In the genomic region with DNA sequence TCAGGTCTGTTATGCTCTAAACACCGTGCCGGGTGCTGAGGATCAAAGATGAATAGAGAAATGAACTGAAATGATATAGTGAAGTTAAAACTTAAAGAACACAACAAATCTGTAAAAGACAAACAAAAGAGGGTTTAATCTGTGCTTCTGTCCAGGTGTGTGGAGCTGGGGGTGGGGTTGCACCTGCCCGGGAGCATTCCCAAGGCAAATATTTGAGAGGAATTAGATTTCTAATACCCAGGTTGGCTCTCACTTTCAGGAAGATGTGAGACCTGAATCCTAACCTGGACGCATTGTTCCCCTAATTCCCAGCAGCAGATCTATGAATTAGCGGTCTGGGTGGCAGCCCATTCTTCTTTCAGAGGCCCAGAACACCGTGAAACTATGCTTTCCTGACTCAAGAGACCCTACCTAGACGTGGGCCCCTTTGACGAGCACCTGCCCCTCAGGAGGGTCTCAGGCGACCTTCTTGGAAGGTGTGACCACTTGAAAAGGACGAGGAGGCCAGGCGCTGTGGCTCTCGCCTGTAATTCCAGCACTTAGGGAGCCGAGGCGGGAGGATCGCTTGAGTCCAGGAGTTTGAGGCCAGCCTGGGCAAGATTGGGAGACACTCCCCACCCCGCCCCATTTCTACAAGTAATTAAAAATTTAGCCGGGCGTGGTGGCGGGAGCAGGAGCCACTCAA, we compare ENCODE assay signal across 9 cellular contexts. TPM values are rescaled to one million over a fixed set of nuclear protein-coding genes. Genes with fewer than 3 reads are reported as not detected.
DNase-seq lines count a peak whose midpoint lies in the region; ATAC-seq, FAIRE-seq and TF ChIP-seq lines count a peak whose summit lies in the region.
"Had no signal": no experiment of that assay in that cellular context is flagged by ENCODE, and none has a peak within 500 bp of the region (broad histone marks: within the 10 kb centered on the region; RNA-seq: fewer than 3 reads in every experiment).

No MANE protein-coding gene starts in this region.

- TF ChIP-seq EP300 in SK-N-SH (IDR thresholded peaks at IDR 0.05; ENCODE audit: borderline replicate concordance in 1 of 2, low read depth in 1 of 2, low read length in 1 of 2): no peak
- TF ChIP-seq EP300 in suprapubic skin (IDR thresholded peaks at IDR 0.05): no peak

- H3K9me3 ChIP-seq in SK-N-SH: no peaks in the 10 kb centered on the region
- no peaks in the 10 kb centered on the region for H3K9me3 ChIP-seq in iPS-20b (ENCODE audit: insufficient read depth, low read depth, low read length)
- H3K9me3 ChIP-seq in suprapubic skin: no peaks in the 10 kb centered on the region

- no peaks in the 10 kb centered on the region for H3K9me3 Mint-ChIP-seq in activated CD8-positive, alpha-beta T cell treated with anti-CD3 and anti-CD28 coated beads, Interleukin-2, amount 10 ng/mL, durations not matched to agents 7 days and 5 days (ENCODE audit: insufficient read depth)

- no peaks in the 10 kb centered on the region for H3K27me3 Mint-ChIP-seq in activated CD8-positive, alpha-beta T cell treated with anti-CD3 and anti-CD28 coated beads, Interleukin-2, amount 10 ng/mL, durations not matched to agents 7 days and 5 days (ENCODE audit: low read depth)

- CTCF ChIA-PET in SK-N-SH (lab: Yijun Ruan, JAX): interaction anchor here (1.4 kb wide), 1 partner anchor 61 kb away, joined by 6 read pairs; no protein-coding TSS in a partner anchor
- CTCF ChIA-PET in activated CD8-positive, alpha-beta T cell treated with anti-CD3 and anti-CD28 coated beads, Interleukin-2, amount 10 ng/mL, durations not matched to agents 7 days and 5 days (lab: Charles Lee): interaction anchor here (1.0 to 2.2 kb wide), 3 partner anchors 10 to 96 kb away, joined by 3 to 8 read pairs (median 3); no protein-coding TSS in a partner anchor

- peak overlapping the region; percentile 57 to 95 for H3K4me3 ChIP-seq in SK-N-SH (ENCODE audit: low read depth in 2 of 2, low read length in 1 of 2)
- peak overlapping the region; percentile 93 for H3K4me3 ChIP-seq in iPS-20b (ENCODE audit: low read length)
- peak overlapping the region; percentile 83 for H3K4me3 ChIP-seq in suprapubic skin

- H2AFZ ChIP-seq in SK-N-SH (ENCODE audit: low read depth): peak overlapping the region; percentile 76

- H3K9me2 ChIP-seq in SK-N-SH: no peaks in the 10 kb centered on the region

- H3K4me1 ChIP-seq in SK-N-SH (ENCODE audit: control insufficient read depth in 1 of 2, insufficient read depth in 2 of 2, low read depth in 1 of 2, low read length in 1 of 2) (peaks cover 5 to 16% of the 10 kb centered on the region in 2 experiments; a peak in 1 of 4 replicates), iPS-20b (ENCODE audit: insufficient read depth, low read length) (no peaks in the 10 kb centered on the region), suprapubic skin (peaks cover 19% of the 10 kb centered on the region)

- FAIRE-seq in H54 (lab: Jason Lieb, UNC): no peak
- FAIRE-seq: TTC549 had no signal

- peaks cover 46% of the 10 kb centered on the region for H3K4me1 Mint-ChIP-seq in activated CD8-positive, alpha-beta T cell treated with anti-CD3 and anti-CD28 coated beads, Interleukin-2, amount 10 ng/mL, durations not matched to agents 7 days and 5 days (ENCODE audit: low read depth)

- DNase-seq in SK-N-SH (no peak), suprapubic skin (ENCODE audit: low spot score in 2 of 2) (no peak), CD1c-positive myeloid dendritic cell (ENCODE audit: extremely low spot score) (no peak), H54 (ENCODE audit: insufficient read length, low spot score) (no peak)
- no peak for DNase-seq in activated CD8-positive, alpha-beta T cell treated with anti-CD3 and anti-CD28 coated beads, Interleukin-2, amount 10 ng/mL, durations not matched to agents 7 days and 5 days

- POLR2A ChIA-PET in SK-N-SH (lab: Yijun Ruan, JAX): interaction anchor here (0.6 to 1.3 kb wide), 3 partner anchors 17 to 67 kb away, joined by 3 to 9 read pairs (median 4); a partner anchor contains a TSS
- POLR2A ChIA-PET in activated CD8-positive, alpha-beta T cell treated with anti-CD3 and anti-CD28 coated beads, Interleukin-2, amount 10 ng/mL, durations not matched to agents 7 days and 5 days (lab: Charles Lee): interaction anchor here (1.0 to 6.0 kb wide), 4 partner anchors 7 to 114 kb away, joined by 3 to 39 read pairs (median 8); a partner anchor contains a TSS

- H3K36me3 ChIP-seq in SK-N-SH (replicated peaks in 1 of 2; ENCODE audit: control insufficient read depth in 1 of 2, insufficient read depth in 2 of 2, low read length in 1 of 2): no peaks in the 10 kb centered on the region
- no peaks in the 10 kb centered on the region for H3K36me3 ChIP-seq in iPS-20b (ENCODE audit: insufficient read depth, low read depth, low read length)
- H3K36me3 ChIP-seq in suprapubic skin: no peaks in the 10 kb centered on the region

- H3K27ac ChIP-seq in SK-N-SH (ENCODE audit: low read depth in 2 of 2, low read length in 1 of 2) (peak overlapping the region; percentile 51 to 89; a peak in 2 of 4 replicates), iPS-20b (ENCODE audit: low read length) (no peak overlapping the region), suprapubic skin (peak overlapping the region; percentile 88)

- no peaks in the 10 kb centered on the region for H3F3A ChIP-seq in SK-N-SH (replicated peaks; ENCODE audit: insufficient read depth)

- H3K79me2 ChIP-seq in SK-N-SH (ENCODE audit: insufficient read depth): peaks cover 3% of the 10 kb centered on the region

- peak overlapping the region; percentile 84 for H3K4me3 Mint-ChIP-seq in activated CD8-positive, alpha-beta T cell treated with anti-CD3 and anti-CD28 coated beads, Interleukin-2, amount 10 ng/mL, durations not matched to agents 7 days and 5 days

- peaks cover 19% of the 10 kb centered on the region for H3K36me3 Mint-ChIP-seq in activated CD8-positive, alpha-beta T cell treated with anti-CD3 and anti-CD28 coated beads, Interleukin-2, amount 10 ng/mL, durations not matched to agents 7 days and 5 days (ENCODE audit: low read depth)

- no peaks in the 10 kb centered on the region for H4K20me1 ChIP-seq in SK-N-SH (ENCODE audit: insufficient read depth)

- H3K9ac ChIP-seq in SK-N-SH (peak overlapping the region; percentile 91), iPS-20b (ENCODE audit: low read depth, low read length) (peak overlapping the region; percentile 91; the same call in 1 of the 2 replicates)

- H3K27me3 ChIP-seq in SK-N-SH (ENCODE audit: insufficient read depth) (no peaks in the 10 kb centered on the region), iPS-20b (ENCODE audit: insufficient read depth, low read length) (no peaks in the 10 kb centered on the region), suprapubic skin (no peaks in the 10 kb centered on the region)

- TF ChIP-seq CTCF in SK-N-SH (IDR thresholded peaks at IDR 0.05) (no peak), suprapubic skin (IDR thresholded peaks at IDR 0.05) (no peak)

- H3K4me2 ChIP-seq in SK-N-SH: peak overlapping the region; percentile 99

- ATAC-seq in SK-N-SH treated with all-trans-retinoic acid at 6 μM for 48 hours (no peak), HG03159 (IDR thresholded peaks at IDR 0.05; ENCODE audit: unreplicated experiment) (no peak)
- no peak for ATAC-seq in activated CD8-positive, alpha-beta T cell treated with anti-CD3 and anti-CD28 coated beads, Interleukin-2, amount 10 ng/mL, durations not matched to agents 7 days and 5 days

- no peak for TF ChIP-seq POLR2A in suprapubic skin (IDR thresholded peaks at IDR 0.05)
- no peak for TF ChIP-seq POLR2A in H54 (IDR thresholded peaks at IDR 0.05; ENCODE audit: low read depth, low read length)

- TF ChIP-seq RAD21 in SK-N-SH (IDR thresholded peaks at IDR 0.05; ENCODE audit: low read length): no peak

- WGBS in SK-N-SH (ENCODE audit: low lambda C conversion rate): 42% methylated on average over 17 of the region's 19 CpGs
- WGBS in suprapubic skin: 47% methylated on average over 9 of the region's 19 CpGs

- H3K27ac Mint-ChIP-seq in activated CD8-positive, alpha-beta T cell treated with anti-CD3 and anti-CD28 coated beads, Interleukin-2, amount 10 ng/mL, durations not matched to agents 7 days and 5 days: peak overlapping the region; percentile 86

TF ChIP-seq in SK-N-SH, 30 proteins besides CTCF, POLR2A, EP300 and RAD21 (continues in another document):
- no peak for TF ChIP-seq TEAD4 (IDR thresholded peaks at IDR 0.05; ENCODE audit: borderline replicate concordance, insufficient read depth)

TF ChIP-seq in SK-N-SH treated with all-trans-retinoic acid at 6 μM for 48 hours, 23 proteins besides CTCF, POLR2A, EP300 and RAD21 (continues in another document):
- no peak for TF ChIP-seq ESRRG (CRISPR knock-in tag; IDR thresholded peaks at IDR 0.05)

RNA-seq across cellular contexts. Expression of a gene that starts 0.7 kb away (rescaled TPM):
- polyA plus RNA-seq in SK-N-SH (2012; rRNA removed): 47.3 and 55.9 TPM in 2 replicates
- 32.3 and 39.9 TPM in 2 replicates for polyA plus RNA-seq in SK-N-SH (2012; cell fraction: cytosol; rRNA removed)
- 65.4 and 76.4 TPM in 2 replicates for polyA plus RNA-seq in SK-N-SH (2012; cell fraction: nucleus; rRNA removed)
- 10 to 100 TPM; 49.8 to 55.6 TPM for total RNA-seq in activated CD8-positive, alpha-beta T cell treated with anti-CD3 and anti-CD28 coated beads, Interleukin-2, amount 10 ng/mL, durations not matched to agents 7 days and 5 days
- total RNA-seq in suprapubic skin: 10 to 100 TPM; 12.6 to 16.3 (median 13.7) TPM

RNA-seq across cellular contexts. Expression of a gene that starts 7.4 kb away (rescaled TPM):
- 4.1 and 5.6 TPM in 2 replicates for polyA plus RNA-seq in SK-N-SH (2012; rRNA removed)
- 1.8 and 2.2 TPM in 2 replicates for polyA plus RNA-seq in SK-N-SH (2012; cell fraction: cytosol; rRNA removed)
- 23.5 and 27.7 TPM in 2 replicates for polyA plus RNA-seq in SK-N-SH (2012; cell fraction: nucleus; rRNA removed)
- 1 to 10 TPM; 8.7 to 9.5 TPM for total RNA-seq in activated CD8-positive, alpha-beta T cell treated with anti-CD3 and anti-CD28 coated beads, Interleukin-2, amount 10 ng/mL, durations not matched to agents 7 days and 5 days
- total RNA-seq in suprapubic skin: 1 to 10 TPM in 3 of 4 donors, under 1 TPM in 1; 0.80 to 2.4 (median 1.5) TPM

RNA-seq across cellular contexts. Expression of a gene that starts 22.2 kb away (rescaled TPM):
- polyA plus RNA-seq in SK-N-SH (2012; rRNA removed): not detected in 2 replicates
- 0.01 TPM in 1 of 2 replicates, not detected in the other for polyA plus RNA-seq in SK-N-SH (2012; cell fraction: cytosol; rRNA removed)
- 0.05 TPM in 1 of 2 replicates, not detected in the other for polyA plus RNA-seq in SK-N-SH (2012; cell fraction: nucleus; rRNA removed)
- not detected for total RNA-seq in activated CD8-positive, alpha-beta T cell treated with anti-CD3 and anti-CD28 coated beads, Interleukin-2, amount 10 ng/mL, durations not matched to agents 7 days and 5 days
- total RNA-seq in suprapubic skin: 10 to 100 TPM in 2 of 4 donors, 1 to 10 TPM in 2; 2.3 to 22.2 (median 11.0) TPM

RNA-seq across cellular contexts. Expression of a gene that starts 38.7 kb away (rescaled TPM):
- 22.4 and 24.0 TPM in 2 replicates for polyA plus RNA-seq in SK-N-SH (2012; rRNA removed)
- polyA plus RNA-seq in SK-N-SH (2012; cell fraction: cytosol; rRNA removed): 7.1 and 9.5 TPM in 2 replicates
- polyA plus RNA-seq in SK-N-SH (2012; cell fraction: nucleus; rRNA removed): 91.9 and 99.7 TPM in 2 replicates
- 10 to 100 TPM; 78.3 to 80.2 TPM for total RNA-seq in activated CD8-positive, alpha-beta T cell treated with anti-CD3 and anti-CD28 coated beads, Interleukin-2, amount 10 ng/mL, durations not matched to agents 7 days and 5 days
- 10 to 100 TPM; 13.0 to 35.1 (median 16.7) TPM for total RNA-seq in suprapubic skin

RNA-seq across cellular contexts. Expression of a gene that starts 39.9 kb away (rescaled TPM):
- polyA plus RNA-seq in SK-N-SH (2012; rRNA removed): 11.0 and 12.6 TPM in 2 replicates
- 3.2 and 4.8 TPM in 2 replicates for polyA plus RNA-seq in SK-N-SH (2012; cell fraction: cytosol; rRNA removed)
- polyA plus RNA-seq in SK-N-SH (2012; cell fraction: nucleus; rRNA removed): 61.6 and 90.0 TPM in 2 replicates
- 100 to 1,000 TPM in 1 of 2 experiments, 10 to 100 TPM in 1; 94.8 to 102 TPM for total RNA-seq in activated CD8-positive, alpha-beta T cell treated with anti-CD3 and anti-CD28 coated beads, Interleukin-2, amount 10 ng/mL, durations not matched to agents 7 days and 5 days
- total RNA-seq in suprapubic skin: 10 to 100 TPM; 16.8 to 58.1 (median 22.3) TPM
